ENCODE assay signal across 8 cellular contexts in genomic region chr2:157443795-157444642, GRCh38. TPM values are rescaled to one million over a fixed set of nuclear protein-coding genes. Genes with fewer than 3 reads are reported as not detected.
DNase-seq lines count a peak whose midpoint lies in the region; ATAC-seq and TF ChIP-seq lines count a peak whose summit lies in the region.

Gene CYTIP (minus strand): TSS chr2:157444089. CDS start chr2:157444020, 69 bp downstream.

- peaks cover 35% of the 10 kb centered on the region for H3K4me1 Mint-ChIP-seq in activated naive CD8-positive, alpha-beta T cell treated with anti-CD3 and anti-CD28 coated beads, Interleukin-2, amount 10 ng/mL, durations not matched to agents 7 days and 5 days
- peaks cover 37% of the 10 kb centered on the region for H3K4me1 Mint-ChIP-seq in nephron

- H3K36me3 Mint-ChIP-seq in activated naive CD8-positive, alpha-beta T cell treated with anti-CD3 and anti-CD28 coated beads, Interleukin-2, amount 10 ng/mL, durations not matched to agents 7 days and 5 days: peaks cover 43% of the 10 kb centered on the region
- H3K36me3 Mint-ChIP-seq in nephron (ENCODE audit: low read depth): no peaks in the 10 kb centered on the region

- ATAC-seq in HG02870 (IDR thresholded peaks at IDR 0.05; ENCODE audit: unreplicated experiment) (peak; percentile 41), SK-N-SH treated with all-trans-retinoic acid at 6 μM for 48 hours (no peak)
- ATAC-seq in activated naive CD8-positive, alpha-beta T cell treated with anti-CD3 and anti-CD28 coated beads, Interleukin-2, amount 10 ng/mL, durations not matched to agents 7 days and 5 days (ENCODE audit: low read depth): peak; percentile 51

- no peaks in the 10 kb centered on the region for H3K27me3 Mint-ChIP-seq in activated naive CD8-positive, alpha-beta T cell treated with anti-CD3 and anti-CD28 coated beads, Interleukin-2, amount 10 ng/mL, durations not matched to agents 7 days and 5 days
- H3K27me3 Mint-ChIP-seq in nephron (ENCODE audit: low read depth): peaks cover 8% of the 10 kb centered on the region

- peak; percentile 81 for TF ChIP-seq POLR2A in GM18526 (IDR thresholded peaks at IDR 0.05; ENCODE audit: extremely low read depth, insufficient read length)

- H3K27ac Mint-ChIP-seq in activated naive CD8-positive, alpha-beta T cell treated with anti-CD3 and anti-CD28 coated beads, Interleukin-2, amount 10 ng/mL, durations not matched to agents 7 days and 5 days: peak within 1 kb of the TSS; percentile 92
- H3K27ac Mint-ChIP-seq in nephron: peak within 1 kb of the TSS in 2 of 3 experiments; percentile 11 to 25

- in situ Hi-C loops in G401 (cut with HindIII; ENCODE audit: low sequenced_read_pairs): no loop called here

- DNase-seq in OCI-M1 (lab: John Stamatoyannopoulos, UW) (peak; percentile 94), G401 (ENCODE audit: low spot score) (no peak), NCI-H2171 treated with DMSO at 0.1 percent for 48 hours (lab: John Stamatoyannopoulos, UW) (no peak)
- DNase-seq in activated naive CD8-positive, alpha-beta T cell treated with anti-CD3 and anti-CD28 coated beads, Interleukin-2, amount 10 ng/mL, durations not matched to agents 7 days and 5 days: peak; percentile 73

- H3K9me3 Mint-ChIP-seq in activated naive CD8-positive, alpha-beta T cell treated with anti-CD3 and anti-CD28 coated beads, Interleukin-2, amount 10 ng/mL, durations not matched to agents 7 days and 5 days: no peaks in the 10 kb centered on the region
- H3K9me3 Mint-ChIP-seq in nephron: no peaks in the 10 kb centered on the region

- H3K4me3 Mint-ChIP-seq in activated naive CD8-positive, alpha-beta T cell treated with anti-CD3 and anti-CD28 coated beads, Interleukin-2, amount 10 ng/mL, durations not matched to agents 7 days and 5 days: peak within 1 kb of the TSS; percentile 90
- H3K4me3 Mint-ChIP-seq in nephron: no peak within 1 kb of the TSS

- TF ChIP-seq CTCF in nephron (IDR thresholded peaks at IDR 0.05; ENCODE audit: unreplicated experiment in 3 of 3): no peak

- POLR2A ChIA-PET in activated naive CD8-positive, alpha-beta T cell treated with anti-CD3 and anti-CD28 coated beads, Interleukin-2, amount 10 ng/mL, durations not matched to agents 7 days and 5 days (lab: Charles Lee): interaction anchor here (1.0 to 16.5 kb wide), 15 partner anchors 10 to 454 kb away, joined by 4 to 470 read pairs (median 8); no protein-coding TSS in a partner anchor

TF ChIP-seq in SK-N-SH treated with all-trans-retinoic acid at 6 μM for 48 hours, 23 proteins besides CTCF, POLR2A, EP300 and RAD21:
- TF ChIP-seq TSHZ2 (CRISPR knock-in tag; IDR thresholded peaks at IDR 0.05) (no peak), TOX (CRISPR knock-in tag; IDR thresholded peaks at IDR 0.05; ENCODE audit: borderline replicate concordance) (no peak), ZNF70 (CRISPR knock-in tag; IDR thresholded peaks at IDR 0.05) (no peak), POU6F1 (CRISPR knock-in tag; IDR thresholded peaks at IDR 0.05; ENCODE audit: borderline replicate concordance, low read depth) (no peak), ESRRG (CRISPR knock-in tag; IDR thresholded peaks at IDR 0.05) (no peak), RARB (CRISPR knock-in tag; IDR thresholded peaks at IDR 0.05) (no peak), ZFP3 (CRISPR knock-in tag; IDR thresholded peaks at IDR 0.05) (no peak), CSDC2 (CRISPR knock-in tag; IDR thresholded peaks at IDR 0.05) (no peak), SNAI2 (CRISPR knock-in tag; IDR thresholded peaks at IDR 0.05) (no peak), PPARA (CRISPR knock-in tag; IDR thresholded peaks at IDR 0.05; ENCODE audit: borderline replicate concordance) (no peak)

RNA-seq across cellular contexts. Expression of gene CYTIP, which starts in this region (rescaled TPM):
- 100 to 1,000 TPM; 233 to 238 TPM for total RNA-seq in activated naive CD8-positive, alpha-beta T cell treated with anti-CD3 and anti-CD28 coated beads, Interleukin-2, amount 10 ng/mL, durations not matched to agents 7 days and 5 days
- total RNA-seq in G401 (2014; rRNA removed; shearing (Covaris generic)): not detected in 2 replicates

Comparison
In these comparisons a context has a peak if more than half of its experiments do, and no peak if none do; other contexts are left out.
1. RNA of gene CYTIP (total RNA-seq): 233 to 238 TPM in activated naive CD8-positive, alpha-beta T cell treated with anti-CD3 and anti-CD28 coated beads, Interleukin-2, amount 10 ng/mL, durations not matched to agents 7 days and 5 days; not detected in G401; every median in the first group is over 100 times any median in the second.
2. DNase-seq: peak in OCI-M1 (single experiment) and activated naive CD8-positive, alpha-beta T cell treated with anti-CD3 and anti-CD28 coated beads, Interleukin-2, amount 10 ng/mL, durations not matched to agents 7 days and 5 days (single experiment); none in G401 (single experiment) and NCI-H2171 treated with DMSO at 0.1 percent for 48 hours (single experiment).